Comparison of ENCODE assay signal across 1 cellular context in genomic region chr7:28539289-28539981, GRCh38.
A peak's percentile ranks its signal among the peaks of the same experiment; 100 is the strongest.
TF ChIP-seq lines count a peak whose summit lies in the region.

No MANE protein-coding gene starts in this region.

TF ChIP-seq in GM12878, 131 proteins besides CTCF, POLR2A, EP300 and RAD21 (continued from another document):
- TF ChIP-seq MAX (IDR thresholded peaks at IDR 0.05; ENCODE audit: low read depth, low read length) (no peak), CEBPB (IDR thresholded peaks at IDR 0.05; ENCODE audit: borderline replicate concordance in 1 of 2, low read depth in 2 of 2, low read length in 2 of 2) (peak in 1 of 2 experiments; percentile 89; a peak in 1 of 4 replicates), ATF2 (IDR thresholded peaks at IDR 0.05; ENCODE audit: low read length) (peak; percentile 100), POLR2AphosphoS2 (IDR thresholded peaks at IDR 0.05; ENCODE audit: low read depth, low read length) (no peak), SRF (IDR thresholded peaks at IDR 0.05; ENCODE audit: low read depth in 2 of 2, low read length in 2 of 2) (peak in 1 of 2 experiments; percentile 62; a peak in 1 of 4 replicates), BACH1 (IDR thresholded peaks at IDR 0.05; ENCODE audit: borderline replicate concordance) (peak; percentile 79; the same call in 1 of the 2 replicates), TCF7 (IDR thresholded peaks at IDR 0.05; ENCODE audit: borderline replicate concordance) (no peak), JUNB (IDR thresholded peaks at IDR 0.05) (peak; percentile 97), JUND (IDR thresholded peaks at IDR 0.05; ENCODE audit: low read depth, low read length) (peak; percentile 93; the same call in 1 of the 2 replicates), BHLHE40 (IDR thresholded peaks at IDR 0.05; ENCODE audit: borderline replicate concordance in 1 of 2, low read depth in 2 of 2, low read length in 1 of 2) (peak; percentile 64 to 74; a peak in 3 of 4 replicates), ETV6 (conservative IDR thresholded peaks at IDR 0.05 in 1 of 2, IDR thresholded peaks at IDR 0.05 in 1 of 2; ENCODE audit: borderline replicate concordance in 1 of 2, low read depth in 1 of 2) (peak in 1 of 2 experiments; percentile 93; a peak in 2 of 4 replicates), CHD2 (IDR thresholded peaks at IDR 0.05; ENCODE audit: borderline replicate concordance, low read depth, low read length) (peak; percentile 81; the same call in 1 of the 2 replicates), YY1 (IDR thresholded peaks at IDR 0.05; ENCODE audit: low read depth, low read length) (peak; percentile 83), ZNF24 (IDR thresholded peaks at IDR 0.05) (peak; percentile 83), PAX5 (IDR thresholded peaks at IDR 0.05; ENCODE audit: borderline replicate concordance, low read depth, low read length) (peak; percentile 91), SMAD1 (IDR thresholded peaks at IDR 0.05; ENCODE audit: low read depth, partially characterized antibody) (peak; percentile 97), NFIC (IDR thresholded peaks at IDR 0.05; ENCODE audit: low read depth, low read length) (peak; percentile 98), EED (IDR thresholded peaks at IDR 0.05; ENCODE audit: low read depth) (peak; percentile 99), MTA2 (IDR thresholded peaks at IDR 0.05; ENCODE audit: low read depth) (peak; percentile 98), NR2F1 (conservative IDR thresholded peaks at IDR 0.05) (peak; percentile 97), CREM (IDR thresholded peaks at IDR 0.05; ENCODE audit: low read depth) (peak; percentile 87), BCL3 (IDR thresholded peaks at IDR 0.05; ENCODE audit: borderline replicate concordance, insufficient read depth, low read depth, low read length, poor library complexity, severe bottlenecking) (peak; percentile 100)
